8 cellular contexts compared by ENCODE assay signal in genomic region chr3:125052671-125053303, GRCh38. TPM values are rescaled to one million over a fixed set of nuclear protein-coding genes. Genes with fewer than 3 reads are reported as not detected.
DNase-seq lines count a peak whose midpoint lies in the region; ATAC-seq, FAIRE-seq and TF ChIP-seq lines count a peak whose summit lies in the region.

No MANE protein-coding gene starts in this region.

- no peak for TF ChIP-seq POLR2A in A549 (IDR thresholded peaks at IDR 0.05; ENCODE audit: low read length)

- no peak overlapping the region for H3K9ac ChIP-seq in iPS-18a (ENCODE audit: low read length)
- peak overlapping the region in 2 of 5 donors; percentile 40 to 55 for H3K9ac ChIP-seq in subcutaneous abdominal adipose tissue (ENCODE audit: low read length in 5 of 5)

- peak overlapping the region; percentile 73 for H3K27ac Mint-ChIP-seq in activated CD4-positive, alpha-beta memory T cell treated with anti-CD3 and anti-CD28 coated beads, Interleukin-2, amount 10 ng/mL, durations not matched to agents 7 days and 5 days

- FAIRE-seq in A549 (lab: Jason Lieb, UNC), result no peak

- H3K9me3 Mint-ChIP-seq in activated CD4-positive, alpha-beta memory T cell treated with anti-CD3 and anti-CD28 coated beads, Interleukin-2, amount 10 ng/mL, durations not matched to agents 7 days and 5 days, result no peaks in the 10 kb centered on the region

- H3K36me3 Mint-ChIP-seq in activated CD4-positive, alpha-beta memory T cell treated with anti-CD3 and anti-CD28 coated beads, Interleukin-2, amount 10 ng/mL, durations not matched to agents 7 days and 5 days (ENCODE audit: low read depth), result peaks cover 33% of the 10 kb centered on the region

- peak in 1 of 2 experiments; percentile 9; a peak in 1 of 6 replicates for ATAC-seq in A549
- no peak for ATAC-seq in activated CD4-positive, CD25-positive, alpha-beta regulatory T cell treated with anti-CD3 and anti-CD28 coated beads, Interleukin-2, amount 50 U/mL, for 24 hours
- ATAC-seq in GM18502 (IDR thresholded peaks at IDR 0.05; ENCODE audit: poor library complexity, unreplicated experiment), result no peak

- no peaks in the 10 kb centered on the region for H3K9me3 ChIP-seq in A549
- H3K9me3 ChIP-seq in iPS-18a (ENCODE audit: control insufficient read depth, low read depth, low read length), result no peaks in the 10 kb centered on the region
- H3K9me3 ChIP-seq in subcutaneous abdominal adipose tissue (ENCODE audit: control insufficient read depth in 5 of 5, low read length in 5 of 5), result no peaks in the 10 kb centered on the region

- peak overlapping the region; percentile 50 for H3K4me3 Mint-ChIP-seq in activated CD4-positive, alpha-beta memory T cell treated with anti-CD3 and anti-CD28 coated beads, Interleukin-2, amount 10 ng/mL, durations not matched to agents 7 days and 5 days

- no peak for TF ChIP-seq CTCF in A549 (IDR thresholded peaks at IDR 0.05)

- 47% methylated on average over 6 of the region's 6 CpGs for WGBS in A549 (ENCODE audit: missing lambda C conversion rate)

- H3K4me1 ChIP-seq in A549, result peaks cover 38% of the 10 kb centered on the region
- H3K4me1 ChIP-seq in iPS-18a (ENCODE audit: control insufficient read depth, low read depth, low read length), result peaks cover 47% of the 10 kb centered on the region
- peaks cover 8 to 76% (median 56%) of the 10 kb centered on the region in 5 donors for H3K4me1 ChIP-seq in subcutaneous abdominal adipose tissue (ENCODE audit: control insufficient read depth in 5 of 5, insufficient read depth in 5 of 5, low read length in 5 of 5)

- POLR2A ChIA-PET in A549 (lab: Yijun Ruan, JAX), result no interaction called here
- POLR2A ChIA-PET in activated CD4-positive, alpha-beta memory T cell treated with anti-CD3 and anti-CD28 coated beads, Interleukin-2, amount 10 ng/mL, durations not matched to agents 7 days and 5 days (lab: Charles Lee), result interaction anchor here (0.9 to 1.8 kb wide), 5 partner anchors 29 to 543 kb away, joined by 3 to 12 read pairs (median 3); partner anchors contain the start of gene OSBPL11

- peaks cover 54% of the 10 kb centered on the region for H3K4me1 Mint-ChIP-seq in activated CD4-positive, alpha-beta memory T cell treated with anti-CD3 and anti-CD28 coated beads, Interleukin-2, amount 10 ng/mL, durations not matched to agents 7 days and 5 days

- H3K27me3 ChIP-seq in iPS-18a (ENCODE audit: control insufficient read depth, insufficient read depth, low read length), result peaks cover 41% of the 10 kb centered on the region
- no peaks in the 10 kb centered on the region for H3K27me3 ChIP-seq in subcutaneous abdominal adipose tissue (ENCODE audit: control insufficient read depth in 5 of 5, insufficient read depth in 4 of 5, low read length in 5 of 5)

- H3K27ac ChIP-seq in A549, result peak overlapping the region in 1 of 2 experiments; percentile 26; a peak in 1 of 6 replicates
- H3K27ac ChIP-seq in iPS-18a (ENCODE audit: low read length), result no peak overlapping the region
- H3K27ac ChIP-seq in subcutaneous abdominal adipose tissue (ENCODE audit: low read depth, low read length), result peak overlapping the region; percentile 68

- CTCF ChIA-PET in A549 (lab: Yijun Ruan, JAX), result interaction anchor here (0.8 to 1.6 kb wide), 3 partner anchors 10 to 309 kb away, joined by 3 to 4 read pairs (median 3); no protein-coding TSS in a partner anchor
- CTCF ChIA-PET in activated CD4-positive, alpha-beta memory T cell treated with anti-CD3 and anti-CD28 coated beads, Interleukin-2, amount 10 ng/mL, durations not matched to agents 7 days and 5 days (lab: Charles Lee), result interaction anchor here (1.0 to 1.5 kb wide), 3 partner anchors 15 to 28 kb away, joined by 3 to 5 read pairs (median 3); no protein-coding TSS in a partner anchor

- TF ChIP-seq RAD21 in A549 (conservative IDR thresholded peaks at IDR 0.05 in 1 of 2, IDR thresholded peaks at IDR 0.05 in 1 of 2), result no peak

- no peak for TF ChIP-seq EP300 in A549 (IDR thresholded peaks at IDR 0.05)

- H3K27me3 Mint-ChIP-seq in activated CD4-positive, alpha-beta memory T cell treated with anti-CD3 and anti-CD28 coated beads, Interleukin-2, amount 10 ng/mL, durations not matched to agents 7 days and 5 days, result peaks cover 19% of the 10 kb centered on the region

- no peaks in the 10 kb centered on the region for H3K36me3 ChIP-seq in iPS-18a (ENCODE audit: control insufficient read depth, low read depth, low read length)
- H3K36me3 ChIP-seq in subcutaneous abdominal adipose tissue (ENCODE audit: control insufficient read depth in 5 of 5, insufficient read depth in 5 of 5, low read length in 5 of 5), result peaks cover 0 to 4% (median 0%) of the 10 kb centered on the region in 5 donors

- peak overlapping the region; percentile 20 for H3K4me2 ChIP-seq in A549

- H3K4me3 ChIP-seq in A549 (no peak overlapping the region), iPS-18a (ENCODE audit: low read length) (peak overlapping the region; percentile 27), subcutaneous abdominal adipose tissue (ENCODE audit: low read depth in 1 of 5, low read length in 5 of 5) (peak overlapping the region; percentile 18 to 81 (median 46))

- DNase-seq in A549 (ENCODE audit: low read depth in 1 of 2, low spot score in 1 of 2), result peak in 1 of 2 experiments; percentile 14
- peak; percentile 92 for DNase-seq in GM04504 (ENCODE audit: low read depth)
- no peak for DNase-seq in activated CD4-positive, alpha-beta memory T cell treated with anti-CD3 and anti-CD28 coated beads, Interleukin-2, amount 10 ng/mL, durations not matched to agents 7 days and 5 days
- no peak for DNase-seq in DMS114 treated with DMSO at 0.1 percent for 48 hours (lab: John Stamatoyannopoulos, UW; ENCODE audit: unreplicated experiment)

TF ChIP-seq in A549, 52 proteins besides CTCF, POLR2A, EP300 and RAD21:
- TF ChIP-seq HEYL (CRISPR knock-in tag; IDR thresholded peaks at IDR 0.05) (no peak), ZFP36 (IDR thresholded peaks at IDR 0.05; ENCODE audit: borderline replicate concordance, partially characterized antibody) (no peak), E2F6 (IDR thresholded peaks at IDR 0.05; ENCODE audit: borderline replicate concordance, low read depth) (no peak)

RNA-seq across cellular contexts. Expression of gene HEG1, which starts 3.0 kb away (rescaled TPM):
- polyA plus RNA-seq in A549 (2011; rRNA removed) (5.4 and 7.9 TPM in 2 replicates), A549 (2017; fragmentation: RNase III; extraction: RNeasy Plus Mini Kit Qiagen cat#74134 plus additional on column Dnase treatment) (5.6 to 6.6 TPM (median 5.9 TPM) in 3 replicates)
- polyA plus RNA-seq in A549 (2012; cell fraction: cytosol; rRNA removed), result 2.7 and 3.8 TPM in 2 replicates
- 4.4 and 5.4 TPM in 2 replicates for polyA plus RNA-seq in A549 (2012; cell fraction: nucleus; rRNA removed)
- 8.3 and 13.1 TPM in 2 replicates for polyA minus RNA-seq in A549 (2011; rRNA and poly(A)+ RNA removed)
- total RNA-seq in activated CD4-positive, alpha-beta memory T cell treated with anti-CD3 and anti-CD28 coated beads, Interleukin-2, amount 10 ng/mL, durations not matched to agents 7 days and 5 days, result 10 to 100 TPM; 26.7 to 27.7 TPM
